16 cellular contexts compared by ENCODE assay signal in the genomic region with DNA sequence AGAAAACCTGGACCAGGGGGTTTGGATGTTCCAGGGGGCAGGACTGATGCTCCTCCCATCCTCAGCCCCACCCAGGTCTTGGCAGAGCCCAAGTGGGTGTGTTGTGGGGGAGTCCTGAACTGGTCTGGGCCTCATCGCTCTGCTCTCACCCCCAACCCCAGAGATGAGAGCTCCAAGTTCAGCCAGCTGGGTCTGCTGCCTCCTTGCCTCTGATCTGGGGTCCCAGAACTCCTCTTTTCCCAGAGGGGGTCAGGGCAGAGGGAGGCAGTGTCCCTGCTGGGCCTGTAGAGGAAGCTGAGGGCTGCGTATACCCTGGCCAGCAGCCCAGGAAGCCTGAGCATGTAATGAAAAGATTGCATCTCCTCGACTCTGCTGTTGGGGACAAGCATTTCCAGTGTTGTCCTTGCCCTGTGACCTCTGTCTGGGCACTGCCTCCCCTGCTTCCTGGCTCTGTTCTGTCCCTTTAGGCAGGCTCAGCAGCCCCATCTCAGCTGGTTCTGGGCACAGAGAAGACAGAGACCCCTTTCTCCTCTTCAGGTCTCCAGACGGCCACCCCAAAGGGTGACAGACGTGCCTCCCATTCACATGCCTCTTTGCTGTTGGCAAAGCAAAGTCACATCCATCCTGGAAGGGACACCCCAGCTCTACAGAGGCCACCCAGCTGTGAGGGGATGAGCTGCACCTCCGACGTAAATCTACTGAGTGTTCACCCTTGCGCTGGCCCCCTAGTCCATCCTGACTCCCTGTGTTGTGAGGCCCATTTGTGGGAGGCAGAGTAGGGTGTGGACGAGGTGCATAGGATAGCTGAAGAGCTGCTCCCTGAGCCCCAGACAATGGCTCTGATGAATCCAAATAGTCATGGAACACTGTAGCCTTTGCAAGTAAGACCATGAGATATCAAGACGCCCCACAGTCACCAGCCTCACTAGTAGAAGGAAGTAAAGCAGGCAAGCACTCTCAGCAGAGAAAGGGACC. TPM values are rescaled to one million over a fixed set of nuclear protein-coding genes. Genes with fewer than 3 reads are reported as not detected.
DNase-seq lines count a peak whose midpoint lies in the region; ATAC-seq and TF ChIP-seq lines count a peak whose summit lies in the region.
"Had no signal": no experiment of that assay in that cellular context is flagged by ENCODE, and none has a peak within 500 bp of the region (broad histone marks: within the 10 kb centered on the region; RNA-seq: fewer than 3 reads in every experiment).

No MANE protein-coding gene starts in this region.

- H3K4me1 Mint-ChIP-seq in MCF 10A (ENCODE audit: insufficient read depth, unreplicated experiment): peaks cover 28% of the 10 kb centered on the region

- H3K27ac ChIP-seq in breast epithelium (peak overlapping the region; percentile 0 to 38), adrenal gland (peak overlapping the region in 1 of 5 donors; percentile 50), liver (ENCODE audit: low read depth in 1 of 2, low read length in 2 of 2) (no peak overlapping the region), upper lobe of left lung (peak overlapping the region in 3 of 4 donors; percentile 52 to 68 (median 66))
- H3K27ac ChIP-seq: thoracic aorta had no signal

- 69 to 96% (median 76%) methylated on average over 7 to 10 of the region's 10 CpGs for WGBS in adrenal gland, 4 donors
- WGBS in liver: 79% methylated on average over 10 of the region's 10 CpGs
- 80 to 83% methylated on average over 9 to 10 of the region's 10 CpGs for WGBS in upper lobe of left lung, 2 donors

- TF ChIP-seq RAD21 in liver (IDR thresholded peaks at IDR 0.05): peak in 1 of 2 donors; percentile 27

- no peak for ATAC-seq in upper lobe of left lung (ENCODE audit: low FRiP score in 2 of 2)
- ATAC-seq: HCT116 had no signal

- TF ChIP-seq CTCF in breast epithelium (IDR thresholded peaks at IDR 0.05) (peak in 1 of 3 donors; percentile 16), MCF 10A (IDR thresholded peaks at IDR 0.05; ENCODE audit: unreplicated experiment) (no peak), adrenal gland (IDR thresholded peaks at IDR 0.05) (peak in 3 of 6 experiments; percentile 14 to 27 (median 18)), liver (IDR thresholded peaks at IDR 0.05; ENCODE audit: low read depth, low read length, missing input control) (no peak), upper lobe of left lung (IDR thresholded peaks at IDR 0.05) (peak in 1 of 6 experiments; percentile 14)

- H3K36me3 Mint-ChIP-seq in MCF 10A (ENCODE audit: insufficient read depth, unreplicated experiment): peaks cover 7% of the 10 kb centered on the region

- CTCF ChIA-PET in MCF 10A (lab: Yijun Ruan, JAX): interaction anchor here (0.7 to 1.0 kb wide), 2 partner anchors 233 to 325 kb away, joined by 3 read pairs; partner anchors contain the start of gene CYB561D1

- no peaks in the 10 kb centered on the region for H3K27me3 Mint-ChIP-seq in MCF 10A (ENCODE audit: insufficient read depth, unreplicated experiment)

- H3K36me3 ChIP-seq in breast epithelium (no peaks in the 10 kb centered on the region), adrenal gland (replicated peaks in 1 of 2) (no peaks in the 10 kb centered on the region), liver (ENCODE audit: control insufficient read depth in 4 of 4, insufficient read depth in 3 of 4, low read depth in 1 of 4, low read length in 3 of 4) (no peaks in the 10 kb centered on the region), upper lobe of left lung (no peaks in the 10 kb centered on the region)
- H3K36me3 ChIP-seq: ascending aorta, thoracic aorta had no signal

- TF ChIP-seq EP300 in upper lobe of left lung (IDR thresholded peaks at IDR 0.05): no peak

- H3K27me3 ChIP-seq in breast epithelium (no peaks in the 10 kb centered on the region), adrenal gland (no peaks in the 10 kb centered on the region), liver (ENCODE audit: control insufficient read depth in 4 of 4, insufficient read depth in 4 of 4, low read length in 3 of 4) (no peaks in the 10 kb centered on the region), upper lobe of left lung (no peaks in the 10 kb centered on the region)
- H3K27me3 ChIP-seq: ascending aorta had no signal

- no TSS peak for BruUV-seq in MCF 10A (replicated peaks; lab: Mats Ljungman, UMichigan)

- no peak overlapping the region for H3K9ac ChIP-seq in liver (ENCODE audit: low read depth in 1 of 2, low read length in 2 of 2)

- H3K4me3 ChIP-seq in breast epithelium (no peak overlapping the region), adrenal gland (no peak overlapping the region), liver (ENCODE audit: low read depth in 1 of 3, low read length in 3 of 3) (no peak overlapping the region), upper lobe of left lung (no peak overlapping the region)
- H3K4me3 ChIP-seq: ascending aorta, thoracic aorta had no signal

- H3K4me1 ChIP-seq in breast epithelium (peaks cover 0 to 6% of the 10 kb centered on the region in 2 donors), adrenal gland (replicated peaks in 1 of 2) (peaks cover 23 to 31% of the 10 kb centered on the region in 2 donors), liver (ENCODE audit: control insufficient read depth in 4 of 4, insufficient read depth in 4 of 4, low read length in 3 of 4) (peaks cover 0 to 6% (median 2%) of the 10 kb centered on the region in 4 donors), upper lobe of left lung (peaks cover 36 to 60% (median 49%) of the 10 kb centered on the region in 4 donors)

- H3K4me3 Mint-ChIP-seq in MCF 10A (ENCODE audit: unreplicated experiment): no peak overlapping the region
- H3K4me3 Mint-ChIP-seq: activated CD4-positive, alpha-beta T cell treated with anti-CD3 and anti-CD28 coated beads, Interleukin-2, amount 10 ng/mL, durations not matched to agents 7 days and 5 days had no signal

- DNase-seq in breast epithelium (ENCODE audit: low spot score in 2 of 2) (no peak), MCF 10A (ENCODE audit: unreplicated experiment) (no peak), adrenal gland (peak in 5 of 7 donors; percentile 52 to 73 (median 66)), upper lobe of left lung (no peak), DMS153 (lab: John Stamatoyannopoulos, UW) (no peak), NCI-H1092 (lab: John Stamatoyannopoulos, UW) (no peak)
- no peak for DNase-seq in activated CD4-positive, CD25-positive, alpha-beta regulatory T cell treated with anti-CD3 and anti-CD28 coated beads, Interleukin-2, amount 50 U/mL, for 72 hours
- DNase-seq: activated CD4-positive, alpha-beta T cell treated with anti-CD3 and anti-CD28 coated beads, Interleukin-2, amount 10 ng/mL, durations not matched to agents 7 days and 5 days; MM.1S; occipital lobe had no signal

- POLR2A ChIA-PET in MCF 10A (lab: Yijun Ruan, JAX): interaction anchor here (0.7 kb wide), 1 partner anchor 17 kb away, joined by 3 read pairs; no protein-coding TSS in a partner anchor

- no peak overlapping the region for H3K27ac Mint-ChIP-seq in MCF 10A (ENCODE audit: low read depth, unreplicated experiment)
- H3K27ac Mint-ChIP-seq: activated CD4-positive, alpha-beta T cell treated with anti-CD3 and anti-CD28 coated beads, Interleukin-2, amount 10 ng/mL, durations not matched to agents 7 days and 5 days had no signal

- intact Hi-C loops in breast epithelium (cut with DNase I; ENCODE audit: low total_unique reads) (no loop called here), MCF 10A (cut with micrococcal nuclease) (no loop called here), adrenal gland (cut with DNase I) (no loop called here)

- no peak for TF ChIP-seq POLR2A in breast epithelium (IDR thresholded peaks at IDR 0.05)
- no peak for TF ChIP-seq POLR2A in adrenal gland (IDR thresholded peaks at IDR 0.05)
- TF ChIP-seq POLR2A in upper lobe of left lung (IDR thresholded peaks at IDR 0.05): no peak

- H3K9me3 Mint-ChIP-seq in MCF 10A (ENCODE audit: unreplicated experiment): peaks cover 6% of the 10 kb centered on the region

- peaks cover 5 to 7% of the 10 kb centered on the region in 2 donors for H3K9me3 ChIP-seq in breast epithelium
- H3K9me3 ChIP-seq in adrenal gland (replicated peaks in 1 of 3): no peaks in the 10 kb centered on the region
- H3K9me3 ChIP-seq in liver (ENCODE audit: control insufficient read depth in 4 of 4, low read length in 3 of 4): peaks cover 0 to 5% (median 4%) of the 10 kb centered on the region in 4 donors
- peaks cover 0 to 9% (median 2%) of the 10 kb centered on the region in 4 donors for H3K9me3 ChIP-seq in upper lobe of left lung
- H3K9me3 ChIP-seq: ascending aorta, thoracic aorta had no signal

TF ChIP-seq in liver, 16 proteins besides CTCF, POLR2A, EP300 and RAD21 (continues in another document):
- TF ChIP-seq FOXA1 (IDR thresholded peaks at IDR 0.05): no peak
- no peak for TF ChIP-seq REST (IDR thresholded peaks at IDR 0.05)

RNA-seq across cellular contexts. Expression of gene EPS8L3, which starts 54.9 kb away (rescaled TPM):
- total RNA-seq in breast epithelium (1 to 10 TPM in 1 of 3 donors, not detected in 2; 3.6 TPM), MCF 10A (2022) (not detected in 2 replicates), adrenal gland (under 1 TPM in 1 of 8 donors, not detected in 7; 0.32 TPM), liver (under 1 TPM in 1 of 2 donors, not detected in 1; 0.09 TPM), upper lobe of left lung (under 1 TPM in 1 of 6 donors, not detected in 5; 0.20 TPM)
- polyA plus RNA-seq in adrenal gland (under 1 TPM in 1 of 3 donors, not detected in 2; 0.08 TPM), liver (under 1 TPM; 0.15 to 0.38 TPM)
- total RNA-seq: activated CD4-positive, alpha-beta T cell treated with anti-CD3 and anti-CD28 coated beads, Interleukin-2, amount 10 ng/mL, durations not matched to agents 7 days and 5 days; ascending aorta; dermis microvascular lymphatic vessel endothelial cell; occipital lobe had no signal
- polyA plus RNA-seq: AG04450 had no signal

Comparison
In these comparisons a context has a peak if more than half of its experiments do, and no peak if none do; other contexts are left out.
1. DNase-seq: peak in adrenal gland (5 of 7); none in breast epithelium (0 of 2), MCF 10A (single experiment), upper lobe of left lung (0 of 2), DMS153 (single experiment), activated CD4-positive, CD25-positive, alpha-beta regulatory T cell treated with anti-CD3 and anti-CD28 coated beads, Interleukin-2, amount 50 U/mL, for 72 hours (single experiment) and NCI-H1092 (single experiment).
2. H3K27ac ChIP-seq: peak in breast epithelium (2 of 2) and upper lobe of left lung (3 of 4); none in liver (0 of 2).